8 cellular contexts compared by ENCODE assay signal in the genomic region with DNA sequence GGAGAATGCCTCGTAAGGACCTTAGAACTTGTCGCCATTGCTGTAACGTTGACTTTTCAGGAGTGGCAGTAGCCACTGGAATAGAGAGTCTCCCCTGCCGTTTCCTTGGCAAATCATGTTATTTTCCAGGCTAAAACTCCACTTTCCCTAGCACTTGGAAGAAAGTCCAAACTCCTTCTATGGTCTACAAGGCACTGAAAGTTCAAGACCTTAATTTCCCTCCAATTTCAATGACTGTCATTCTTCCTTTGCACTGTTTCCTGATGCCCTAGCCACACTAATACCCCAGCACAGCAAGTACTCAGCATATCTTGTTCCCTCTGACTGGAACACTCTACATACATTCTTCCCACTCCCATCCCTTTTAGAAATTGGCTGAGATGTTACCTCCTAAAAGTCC. TPM values are rescaled to one million over a fixed set of nuclear protein-coding genes. Genes with fewer than 3 reads are reported as not detected.
A peak's percentile ranks its signal among the peaks of the same experiment; 100 is the strongest.
DNase-seq lines count a peak whose midpoint lies in the region; ATAC-seq and TF ChIP-seq lines count a peak whose summit lies in the region.

No MANE protein-coding gene starts in this region.

- no peak overlapping the region for H3K27ac ChIP-seq in BLaER1
- peak overlapping the region in 57 of 59 donors; percentile 12 to 99 (median 96) for H3K27ac ChIP-seq in dorsolateral prefrontal cortex
- H3K27ac ChIP-seq in neural cell (ENCODE audit: low read length), result peak overlapping the region; percentile 90

- H3K4me1 ChIP-seq in BLaER1, result peaks cover 27% of the 10 kb centered on the region

- H3K9me3 ChIP-seq in BLaER1 (no peaks in the 10 kb centered on the region), neural cell (ENCODE audit: low read length) (no peaks in the 10 kb centered on the region)

- H3K79me2 ChIP-seq in neural cell (replicated peaks; ENCODE audit: insufficient read depth, low read length), result peaks cover 28% of the 10 kb centered on the region

- DNase-seq in NCI-H69 (lab: John Stamatoyannopoulos, UW) (peak; percentile 35), dorsolateral prefrontal cortex (no peak), glomerular visceral epithelial cell (ENCODE audit: extremely low spot score) (no peak), GM10248 (ENCODE audit: extremely low spot score) (no peak)
- DNase-seq in NK-92 treated with Interleukin-12 subunit alpha and Interleukin-12 subunit beta, amount 100 ng/mL, for 24 hours (lab: John Stamatoyannopoulos, UW), result no peak

- H3K4me2 ChIP-seq in BLaER1, result peak overlapping the region; percentile 57
- peak overlapping the region; percentile 38 for H3K4me2 ChIP-seq in neural cell (ENCODE audit: low read length)

- H2AFZ ChIP-seq in neural cell (ENCODE audit: low read depth, low read length), result peak overlapping the region; percentile 98

- no peaks in the 10 kb centered on the region for H3K9me2 ChIP-seq in neural cell (ENCODE audit: insufficient read depth, low read length)

- no peak for TF ChIP-seq EP300 in neural cell (conservative IDR thresholded peaks at IDR 0.05; ENCODE audit: poor library complexity, severe bottlenecking)

- no peak for ATAC-seq in HG03108 (IDR thresholded peaks at IDR 0.05; ENCODE audit: unreplicated experiment)

- H3K4me3 ChIP-seq in BLaER1 (peak overlapping the region; percentile 89), dorsolateral prefrontal cortex (peak overlapping the region; percentile 47 to 98 (median 88)), neural cell (ENCODE audit: low read length) (peak overlapping the region; percentile 87)

- no peaks in the 10 kb centered on the region for H3K27me3 ChIP-seq in BLaER1
- no peaks in the 10 kb centered on the region for H3K27me3 ChIP-seq in dorsolateral prefrontal cortex
- no peaks in the 10 kb centered on the region for H3K27me3 ChIP-seq in neural cell (ENCODE audit: insufficient read depth, low read depth, low read length)

- H3K9ac ChIP-seq in BLaER1 (no peak overlapping the region), neural cell (ENCODE audit: low read length) (peak overlapping the region; percentile 92)

- POLR2A ChIA-PET in GM10248 (lab: Yijun Ruan, JAX), result interaction anchor here (0.5 kb wide), 1 partner anchor 13 kb away, joined by 3 read pairs; no protein-coding TSS in a partner anchor

- no peak for TF ChIP-seq RAD21 in neural cell (conservative IDR thresholded peaks at IDR 0.05)

- H4K20me1 ChIP-seq in BLaER1 (peaks cover 28% of the 10 kb centered on the region), neural cell (ENCODE audit: insufficient read depth) (no peaks in the 10 kb centered on the region)

- H3K36me3 ChIP-seq in BLaER1 (no peaks in the 10 kb centered on the region), neural cell (ENCODE audit: insufficient read depth, low read length) (no peaks in the 10 kb centered on the region)

- TF ChIP-seq CTCF in dorsolateral prefrontal cortex (IDR thresholded peaks at IDR 0.05 in 54 of 56, conservative IDR thresholded peaks at IDR 0.05 in 2 of 56; ENCODE audit: low read depth in 1 of 56, partially characterized antibody in 56 of 56) (no peak), neural cell (IDR thresholded peaks at IDR 0.05; ENCODE audit: poor library complexity, severe bottlenecking) (no peak), GM10248 (IDR thresholded peaks at IDR 0.05; ENCODE audit: control extremely low read depth, extremely low read depth, low read depth, missing control alignments) (no peak)

- H3F3A ChIP-seq in neural cell (ENCODE audit: insufficient read depth, low read length, poor library complexity, severe bottlenecking), result no peaks in the 10 kb centered on the region

- CTCF ChIA-PET in GM10248 (lab: Yijun Ruan, JAX), result interaction anchor here (0.7 to 2.6 kb wide), 4 partner anchors 11 to 112 kb away, joined by 3 to 13 read pairs (median 4); no protein-coding TSS in a partner anchor

- intact Hi-C loops in dorsolateral prefrontal cortex (cut with DNase I), result loop anchor here (5.0 kb wide), 2 partner anchors 34 to 111 kb away; no protein-coding TSS in a partner anchor

TF ChIP-seq in neural cell, 6 proteins besides CTCF, POLR2A, EP300 and RAD21:
- TF ChIP-seq POLR2AphosphoS5 (IDR thresholded peaks at IDR 0.05) (no peak), MXI1 (conservative IDR thresholded peaks at IDR 0.05; ENCODE audit: poor library complexity, severe bottlenecking) (no peak), SMC3 (conservative IDR thresholded peaks at IDR 0.05; ENCODE audit: poor library complexity) (no peak), REST (IDR thresholded peaks at IDR 0.05; ENCODE audit: borderline replicate concordance) (no peak), EZH2 (IDR thresholded peaks at IDR 0.05; ENCODE audit: borderline replicate concordance, insufficient read depth, low read length, poor library complexity, severe bottlenecking) (no peak), TAF1 (IDR thresholded peaks at IDR 0.05; ENCODE audit: low read depth) (no peak)
TF ChIP-seq in neural cell: peak in this region for 0.

RNA-seq across cellular contexts. Expression of gene TBPL1, which starts 1.8 kb away (rescaled TPM):
- 10 to 100 TPM; 23.9 to 70.4 (median 49.9) TPM for total RNA-seq in dorsolateral prefrontal cortex
- polyA plus RNA-seq in neural cell, result 110 and 126 TPM in 2 replicates
- polyA minus RNA-seq in neural cell, result 89.8 and 109 TPM in 2 replicates
